Comparison of ENCODE assay signal across 10 cellular contexts in the genomic region with DNA sequence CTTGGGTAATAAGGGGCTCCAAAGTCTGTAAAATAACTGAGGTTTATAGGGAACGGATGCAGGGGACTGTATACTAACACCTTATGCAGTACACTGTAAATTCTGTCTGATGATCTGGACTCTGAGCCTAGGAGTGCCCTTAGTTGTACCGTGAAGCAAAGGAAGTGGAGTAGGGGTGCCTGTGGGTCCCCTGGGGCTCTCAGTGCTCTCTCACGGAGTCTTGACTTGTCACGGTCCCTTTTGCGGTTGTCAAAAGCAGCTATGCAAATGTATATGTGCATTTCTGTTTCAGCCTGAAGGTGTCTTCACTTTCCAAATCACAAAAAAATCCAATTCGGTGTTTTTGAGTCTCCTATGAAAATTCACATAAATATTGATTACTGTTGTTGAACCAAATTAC. TPM values are rescaled to one million over a fixed set of nuclear protein-coding genes. Genes with fewer than 3 reads are reported as not detected.
DNase-seq lines count a peak whose midpoint lies in the region; ATAC-seq, FAIRE-seq and TF ChIP-seq lines count a peak whose summit lies in the region.
"Had no signal": no experiment of that assay in that cellular context is flagged by ENCODE, and none has a peak within 500 bp of the region (broad histone marks: within the 10 kb centered on the region; RNA-seq: fewer than 3 reads in every experiment).

No MANE protein-coding gene starts in this region.

- DNase-seq in GM12892 (ENCODE audit: insufficient read length) (no peak), RKO (ENCODE audit: low spot score) (no peak), NCI-H2171 treated with DMSO at 0.1 percent for 48 hours (lab: John Stamatoyannopoulos, UW) (no peak), NCI-H2029 treated with DMSO at 0.1 percent for 48 hours (lab: John Stamatoyannopoulos, UW) (no peak)
- DNase-seq: activated gamma-delta T cell, cerebellar nuclear complex had no signal

- peak; percentile 33 for FAIRE-seq in GM12892 (lab: Jason Lieb, UNC)

- ATAC-seq in GM19397 (IDR thresholded peaks at IDR 0.05; ENCODE audit: unreplicated experiment): peak; percentile 100
- ATAC-seq in HG02840 (IDR thresholded peaks at IDR 0.05; ENCODE audit: low FRiP score, unreplicated experiment): peak; percentile 94
- peak; percentile 100 for ATAC-seq in HG03469 (IDR thresholded peaks at IDR 0.05; ENCODE audit: unreplicated experiment)
- ATAC-seq in SK-N-SH treated with all-trans-retinoic acid at 6 μM for 48 hours: no peak

- no peak for TF ChIP-seq POLR2A in GM12892 (IDR thresholded peaks at IDR 0.05; ENCODE audit: low read depth, low read length)

TF ChIP-seq in SK-N-SH treated with all-trans-retinoic acid at 6 μM for 48 hours, 23 proteins besides CTCF, POLR2A, EP300 and RAD21:
- TF ChIP-seq CREB5 (CRISPR knock-in tag; IDR thresholded peaks at IDR 0.05; ENCODE audit: low read depth): no peak
- no peak for TF ChIP-seq ZC3H10 (CRISPR knock-in tag; IDR thresholded peaks at IDR 0.05)

RNA-seq across cellular contexts. Expression of gene DMRT1, which starts 17.8 kb away (rescaled TPM):
- not detected for polyA plus RNA-seq in GM12892 (2012; ENCODE audit: missing spikeins)
